8 cellular contexts compared by ENCODE assay signal in the genomic region with DNA sequence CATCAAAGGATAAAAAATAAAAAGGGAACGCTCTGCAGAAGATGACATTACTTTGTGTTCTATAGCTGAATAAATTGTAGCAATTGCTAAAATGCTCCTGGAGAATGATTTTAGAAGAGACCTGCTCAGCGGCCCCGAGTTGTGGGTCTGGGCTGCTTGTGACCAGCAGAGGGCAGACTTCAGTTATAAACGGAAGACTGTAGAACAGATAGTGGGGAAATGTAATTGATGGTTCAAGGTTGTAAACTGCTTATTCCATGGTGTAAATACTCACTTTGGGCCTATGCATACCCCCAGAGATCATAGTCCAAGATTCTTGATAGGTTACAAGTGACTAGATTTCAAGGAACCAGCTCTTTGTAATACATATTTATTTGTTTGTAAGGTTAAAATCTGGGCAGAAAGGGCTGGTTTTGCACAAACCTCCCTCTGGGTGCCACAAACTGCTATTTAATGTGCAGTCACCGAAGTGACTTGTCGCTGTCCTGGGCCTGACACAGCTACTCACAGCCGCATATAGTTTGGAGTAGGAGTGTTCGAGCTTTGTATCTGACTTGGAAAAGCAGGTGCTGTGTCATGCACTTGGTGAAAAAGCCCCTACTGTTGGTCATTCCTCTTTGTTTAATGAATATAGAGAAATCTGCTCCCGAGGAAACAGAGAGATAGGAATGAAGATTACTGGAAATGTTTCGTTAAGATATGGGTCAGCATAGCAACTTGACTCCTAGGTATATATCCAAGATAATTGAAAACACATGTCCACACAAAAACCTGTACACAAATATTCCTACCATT. TPM values are rescaled to one million over a fixed set of nuclear protein-coding genes. Genes with fewer than 3 reads are reported as not detected.
DNase-seq lines count a peak whose midpoint lies in the region; ATAC-seq, FAIRE-seq and TF ChIP-seq lines count a peak whose summit lies in the region.

No MANE protein-coding gene starts in this region.

- no peaks in the 10 kb centered on the region for H3K79me2 ChIP-seq in H1 (ENCODE audit: control insufficient read depth in 1 of 2, insufficient read depth in 2 of 2, low read length in 2 of 2)

- no peak overlapping the region for H2BK12ac ChIP-seq in H1 (ENCODE audit: low read depth, low read length)

- WGBS in H1 (ENCODE audit: extremely low coverage in 1 of 2, insufficient coverage in 1 of 2, insufficient read length in 1 of 2, insufficient replicate concordance in 2 of 2, low coverage in 1 of 2, low lambda C conversion rate in 2 of 2, missing lambda C conversion rate in 1 of 2), 2 experiments = 54% methylated on average over 10 of the region's 10 CpGs; no CpG with 5 or more reads in 1 of the 2 experiments

- no peak overlapping the region for H2AFZ ChIP-seq in H1 (ENCODE audit: low read length)

- H3K9me3 ChIP-seq in BE2C = no peaks in the 10 kb centered on the region
- H3K9me3 ChIP-seq in H1 (ENCODE audit: insufficient read depth in 2 of 2, low read depth in 1 of 2, low read length in 1 of 2) = no peaks in the 10 kb centered on the region
- H3K9me3 ChIP-seq in mucosa of descending colon = no peaks in the 10 kb centered on the region

- no peak for TF ChIP-seq EP300 in H1 (IDR thresholded peaks at IDR 0.05; ENCODE audit: borderline replicate concordance in 1 of 2, low read depth in 2 of 2, low read length in 2 of 2)

- FAIRE-seq in H1 (lab: Jason Lieb, UNC) = peak; percentile 84

- H3K18ac ChIP-seq in H1 (ENCODE audit: extremely low read depth, low read length) = no peak overlapping the region

- H4K91ac ChIP-seq in H1 (replicated peaks; ENCODE audit: insufficient read length, low read length) = no peak overlapping the region

- H2BK20ac ChIP-seq in H1 (ENCODE audit: low read length) = no peak overlapping the region

- no peak overlapping the region for H2AK5ac ChIP-seq in H1 (ENCODE audit: low read depth, low read length)

- no peak overlapping the region for H3K4me3 ChIP-seq in BE2C (ENCODE audit: low read depth, low read length)
- H3K4me3 ChIP-seq in H1 (ENCODE audit: extremely low read depth in 1 of 4, insufficient read depth in 2 of 4, low read depth in 3 of 4, low read length in 4 of 4) = peak overlapping the region in 1 of 4 experiments; percentile 37; a peak in 1 of 8 replicates
- no peak overlapping the region for H3K4me3 ChIP-seq in mucosa of descending colon

- H2BK5ac ChIP-seq in H1 (ENCODE audit: low read depth, low read length) = no peak overlapping the region

- TF ChIP-seq CTCF in BE2C (IDR thresholded peaks at IDR 0.05; ENCODE audit: low read depth, low read length) (peak; percentile 86), H1 (IDR thresholded peaks at IDR 0.05; ENCODE audit: control extremely low read depth in 1 of 3, insufficient read depth in 1 of 3, low read depth in 1 of 3, low read length in 3 of 3) (peak; percentile 71 to 82 (median 76)), mucosa of descending colon (IDR thresholded peaks at IDR 0.05) (peak; percentile 59)

- POLR2A ChIA-PET in H1 (lab: Charles Lee; ENCODE audit: partially characterized antibody) = no interaction called here

- H3K56ac ChIP-seq in H1 (replicated peaks; ENCODE audit: insufficient read length, low read depth, low read length) = no peak overlapping the region

- no peaks in the 10 kb centered on the region for H3K27me3 ChIP-seq in BE2C
- H3K27me3 ChIP-seq in H1 (replicated peaks in 1 of 4; ENCODE audit: control insufficient read depth in 3 of 4, extremely low read depth in 1 of 4, insufficient read depth in 3 of 4, low read length in 3 of 4) = peaks cover 0 to 3% (median 0%) of the 10 kb centered on the region in 4 experiments; a peak in 2 of 7 replicates

- no peak overlapping the region for H3K4me2 ChIP-seq in H1 (ENCODE audit: insufficient read depth in 1 of 2, low read depth in 2 of 2, low read length in 2 of 2)

- peaks cover 6% of the 10 kb centered on the region for H3K23me2 ChIP-seq in H1 (ENCODE audit: low read depth, low read length)

- no peak overlapping the region for H4K8ac ChIP-seq in H1 (ENCODE audit: extremely low read depth, insufficient read depth, low read length)

- peak; percentile 89 to 94 for TF ChIP-seq RAD21 in H1 (IDR thresholded peaks at IDR 0.05 in 1 of 2, conservative IDR thresholded peaks at IDR 0.05 in 1 of 2; ENCODE audit: low read depth in 2 of 2, low read length in 2 of 2)

- no peak overlapping the region for H3K9ac ChIP-seq in H1 (replicated peaks in 1 of 4; ENCODE audit: extremely low read depth in 1 of 4, low read depth in 3 of 4, low read length in 3 of 4)

- ATAC-seq in GM19035 (IDR thresholded peaks at IDR 0.05; ENCODE audit: unreplicated experiment) (peak; percentile 51), HG03521 (IDR thresholded peaks at IDR 0.05; ENCODE audit: unreplicated experiment) (peak; percentile 38), mucosa of descending colon (peak; percentile 62)

- H3K4ac ChIP-seq in H1 (replicated peaks; ENCODE audit: insufficient read length, low read depth, low read length) = no peak overlapping the region

- no peak overlapping the region for H3K14ac ChIP-seq in H1 (ENCODE audit: insufficient read length)

- no peak for TF ChIP-seq POLR2A in H1 (IDR thresholded peaks at IDR 0.05; ENCODE audit: control extremely low read depth in 1 of 2, low read depth in 2 of 2, low read length in 2 of 2)

- DNase-seq in BE2C = peak; percentile 79
- peak; percentile 89 for DNase-seq in NCI-H82 (lab: John Stamatoyannopoulos, UW)
- DNase-seq in activated CD8-positive, alpha-beta memory T cell treated with anti-CD3 and anti-CD28 coated beads for 1 hour (ENCODE audit: extremely low read depth in 1 of 2, low read depth in 1 of 2) = peak; percentile 38 to 55
- peak in 1 of 2 experiments; percentile 80 for DNase-seq in H1 (ENCODE audit: low read depth in 1 of 2, low spot score in 2 of 2)
- DNase-seq in mucosa of descending colon = peak; percentile 54 to 88 (median 72)
- DNase-seq in stimulated activated CD8-positive, alpha-beta memory T cell treated with anti-CD3 and anti-CD28 coated beads, Interleukin-7, amount 100 ng/mL, for 24 hours (ENCODE audit: low read depth) = peak; percentile 38

- H3K23ac ChIP-seq in H1 (ENCODE audit: insufficient read length) = no peak overlapping the region

- no peak overlapping the region for H2BK15ac ChIP-seq in H1 (ENCODE audit: low read length)

- no peaks in the 10 kb centered on the region for H3K79me1 ChIP-seq in H1 (ENCODE audit: low read depth, low read length)

- no peak overlapping the region for H2BK120ac ChIP-seq in H1 (replicated peaks; ENCODE audit: low read depth, low read length)

- no peak overlapping the region for H4K5ac ChIP-seq in H1 (ENCODE audit: insufficient read length, low read depth, low read length)

- H3K27ac ChIP-seq in H1 (ENCODE audit: low read depth, low read length) = no peak overlapping the region

- H3K4me1 ChIP-seq in BE2C = peaks cover 14% of the 10 kb centered on the region
- peaks cover 4 to 14% (median 6%) of the 10 kb centered on the region in 4 experiments; a peak in 6 of 7 replicates for H3K4me1 ChIP-seq in H1 (replicated peaks in 1 of 4; ENCODE audit: control insufficient read depth in 3 of 4, insufficient read depth in 4 of 4, low read length in 3 of 4)
- H3K4me1 ChIP-seq in mucosa of descending colon (ENCODE audit: low read depth) = no peaks in the 10 kb centered on the region

- no peaks in the 10 kb centered on the region for H4K20me1 ChIP-seq in H1 (replicated peaks in 1 of 2; ENCODE audit: control insufficient read depth in 1 of 2, insufficient read depth in 2 of 2, low read length in 2 of 2)

- intact Hi-C loops in mucosa of descending colon (cut with DNase I, micrococcal nuclease) = loop anchor here in 1 of 2 donors (10.0 kb wide), 1 partner anchor 233 kb away; no protein-coding TSS in a partner anchor

- CTCF ChIA-PET in H1 (lab: Charles Lee; ENCODE audit: partially characterized antibody) = interaction anchor here (0.6 to 2.0 kb wide), 30 partner anchors 18 to 871 kb away, joined by 3 to 31 read pairs (median 3); a partner anchor contains a TSS

- H3K36me3 ChIP-seq in BE2C (no peaks in the 10 kb centered on the region), H1 (ENCODE audit: control insufficient read depth in 2 of 4, insufficient read depth in 4 of 4, low read length in 3 of 4) (no peaks in the 10 kb centered on the region), mucosa of descending colon (ENCODE audit: low read depth) (no peaks in the 10 kb centered on the region)

TF ChIP-seq in H1, 55 proteins besides CTCF, POLR2A, EP300 and RAD21 (continues in another document):
- TF ChIP-seq MAFK (IDR thresholded peaks at IDR 0.05; ENCODE audit: low read depth, low read length) = no peak
- no peak for TF ChIP-seq NANOG (IDR thresholded peaks at IDR 0.05; ENCODE audit: insufficient read depth, low read depth, low read length, poor library complexity, severe bottlenecking)
- TF ChIP-seq, protein P1, sequence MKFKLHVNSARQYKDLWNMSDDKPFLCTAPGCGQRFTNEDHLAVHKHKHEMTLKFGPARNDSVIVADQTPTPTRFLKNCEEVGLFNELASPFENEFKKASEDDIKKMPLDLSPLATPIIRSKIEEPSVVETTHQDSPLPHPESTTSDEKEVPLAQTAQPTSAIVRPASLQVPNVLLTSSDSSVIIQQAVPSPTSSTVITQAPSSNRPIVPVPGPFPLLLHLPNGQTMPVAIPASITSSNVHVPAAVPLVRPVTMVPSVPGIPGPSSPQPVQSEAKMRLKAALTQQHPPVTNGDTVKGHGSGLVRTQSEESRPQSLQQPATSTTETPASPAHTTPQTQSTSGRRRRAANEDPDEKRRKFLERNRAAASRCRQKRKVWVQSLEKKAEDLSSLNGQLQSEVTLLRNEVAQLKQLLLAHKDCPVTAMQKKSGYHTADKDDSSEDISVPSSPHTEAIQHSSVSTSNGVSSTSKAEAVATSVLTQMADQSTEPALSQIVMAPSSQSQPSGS (IDR thresholded peaks at IDR 0.05; ENCODE audit: low read length) = no peak
- no peak for TF ChIP-seq SRF (IDR thresholded peaks at IDR 0.05; ENCODE audit: low read depth, low read length)
- no peak for TF ChIP-seq PHF8 (conservative IDR thresholded peaks at IDR 0.05; ENCODE audit: low read depth, low read length)
- TF ChIP-seq CBX8 (IDR thresholded peaks at IDR 0.05; ENCODE audit: borderline replicate concordance, low read depth, low read length) = no peak
- no peak for TF ChIP-seq CEBPB (IDR thresholded peaks at IDR 0.05; ENCODE audit: low read depth, low read length)
- TF ChIP-seq SP2 (IDR thresholded peaks at IDR 0.05; ENCODE audit: low read length) = no peak

RNA-seq across cellular contexts. Expression of a gene that starts 34.7 kb away (rescaled TPM):
- 637 TPM for polyA plus RNA-seq in BE2C (2012; ENCODE audit: insufficient read depth, insufficient read length, low read depth)
- total RNA-seq in H1 (2021; fragmentation: NEBNext Ultra II Directional; extraction: Animal tissue kit (Norgen Biotek cat#: 25700)) = 184 and 194 TPM in 2 replicates
- polyA plus RNA-seq in H1 (2011; rRNA removed) = 347 and 382 TPM in 2 replicates
- polyA plus RNA-seq in H1 (2011; cell fraction: cytosol; rRNA removed) = 324 TPM
- 202 TPM for polyA plus RNA-seq in H1 (2011; cell fraction: nucleus; rRNA removed)
- 215 to 321 TPM (median 290 TPM) in 4 replicates for polyA plus RNA-seq in H1 (2012, experiment 1 of 2)
- polyA plus RNA-seq in H1 (2012, experiment 2 of 2) = 4,354 TPM
- 620 TPM for polyA plus RNA-seq in H1 (2013, experiment 1 of 2)
- 616 TPM for polyA plus RNA-seq in H1 (2013, experiment 2 of 2)
- 94.4 and 113 TPM in 2 replicates for polyA minus RNA-seq in H1 (2011; rRNA and poly(A)+ RNA removed)
- 161 TPM for polyA minus RNA-seq in H1 (2011; cell fraction: cytosol; rRNA and poly(A)+ RNA removed)
- 78.7 TPM for polyA minus RNA-seq in H1 (2011; cell fraction: nucleus; rRNA and poly(A)+ RNA removed)
- 100 to 1,000 TPM; 142 to 182 (median 157) TPM for total RNA-seq in mucosa of descending colon
